ENCODE assay signal across 8 cellular contexts in genomic region chr2:102141915-102142828, GRCh38. TPM values are rescaled to one million over a fixed set of nuclear protein-coding genes. Genes with fewer than 3 reads are reported as not detected.
DNase-seq lines count a peak whose midpoint lies in the region; ATAC-seq and TF ChIP-seq lines count a peak whose summit lies in the region.

Gene IL1R1 (plus strand): TSS chr2:102142746. CDS start chr2:102157725, 14,979 bp downstream.

- peak within 1 kb of the TSS; percentile 85 for H3K18ac ChIP-seq in mesendoderm (ENCODE audit: low read length)

- peak within 1 kb of the TSS; percentile 7 for H3K4me3 ChIP-seq in mesendoderm (ENCODE audit: low read length)
- H3K4me3 ChIP-seq in transverse colon, result peak within 1 kb of the TSS; percentile 49 to 71 (median 58)

- peak within 1 kb of the TSS; percentile 67 for H3K56ac ChIP-seq in mesendoderm (ENCODE audit: low read length)

- no CpG with 5 or more reads among the region's 68 CpGs for WGBS in mesendoderm (ENCODE audit: extremely low coverage, insufficient coverage, low lambda C conversion rate)
- WGBS in transverse colon (ENCODE audit: low coverage in 1 of 2), 2 donors, result 13 to 43% methylated on average over 6 to 51 of the region's 68 CpGs

- no peak within 1 kb of the TSS for H3K4ac ChIP-seq in mesendoderm (ENCODE audit: low read depth, low read length)

- no peak within 1 kb of the TSS for H2BK120ac ChIP-seq in mesendoderm (ENCODE audit: low read depth, low read length)

- no peak for TF ChIP-seq CTCF in transverse colon (IDR thresholded peaks at IDR 0.05)

- H3K9me3 Mint-ChIP-seq in activated CD8-positive, alpha-beta memory T cell treated with anti-CD3 and anti-CD28 coated beads, Interleukin-2, amount 10 ng/mL, durations not matched to agents 7 days and 5 days (ENCODE audit: low read depth), result peaks cover 22% of the 10 kb centered on the region

- no peak within 1 kb of the TSS for H2AK5ac ChIP-seq in mesendoderm (ENCODE audit: low read length)

- DNase-seq in activated CD8-positive, alpha-beta memory T cell treated with anti-CD3 and anti-CD28 coated beads, Interleukin-2, amount 10 ng/mL, durations not matched to agents 7 days and 5 days, result no peak
- no peak for DNase-seq in activated CD8-positive, alpha-beta memory T cell treated with anti-CD3 and anti-CD28 coated beads, Interleukin-2, amount 50 U/mL, for 4 hours
- peak; percentile 35 for DNase-seq in T1000 (lab: John Stamatoyannopoulos, UW)
- DNase-seq in epithelial cell of prostate (ENCODE audit: low read depth, low spot score), result no peak
- DNase-seq in mesendoderm, result peak; percentile 56
- DNase-seq in transverse colon, result peak; percentile 81

- no peak within 1 kb of the TSS for H2BK15ac ChIP-seq in mesendoderm (replicated peaks; ENCODE audit: low read depth)

- TF ChIP-seq POLR2A in transverse colon (IDR thresholded peaks at IDR 0.05), result peak; percentile 75

- H3K4me1 ChIP-seq in mesendoderm (ENCODE audit: control insufficient read depth, low read depth, low read length) (no peaks in the 10 kb centered on the region), transverse colon (peaks cover 0 to 6% (median 3%) of the 10 kb centered on the region in 4 donors)

- H3K79me2 ChIP-seq in mesendoderm (ENCODE audit: control insufficient read depth, insufficient read depth, low read length), result no peaks in the 10 kb centered on the region

- no peaks in the 10 kb centered on the region for H3K27me3 ChIP-seq in mesendoderm (ENCODE audit: insufficient read depth, low read length, poor library complexity)
- H3K27me3 ChIP-seq in transverse colon, result no peaks in the 10 kb centered on the region

- H3K27me3 Mint-ChIP-seq in activated CD8-positive, alpha-beta memory T cell treated with anti-CD3 and anti-CD28 coated beads, Interleukin-2, amount 10 ng/mL, durations not matched to agents 7 days and 5 days, result peaks cover 33% of the 10 kb centered on the region

- H4K5ac ChIP-seq in mesendoderm (ENCODE audit: low read length), result no peak within 1 kb of the TSS

- H3K9me3 ChIP-seq in transverse colon, result peaks cover 0 to 8% of the 10 kb centered on the region in 2 donors

- H3K4me2 ChIP-seq in mesendoderm (ENCODE audit: low read length), result peak within 1 kb of the TSS; percentile 58

- in situ Hi-C loops in transverse colon (cut with MboI; ENCODE audit: low pct_ligation_motif_present in 1 of 4, low pct_unique_long_range_greater_than_20kb in 1 of 4, low sequenced_read_pairs in 3 of 4), result loop anchor here in 1 of 4 donors (10.0 kb wide), 1 partner anchor 117 kb away; no protein-coding TSS in a partner anchor

- H3K23ac ChIP-seq in mesendoderm (ENCODE audit: low read length), result no peak within 1 kb of the TSS

- H3K36me3 Mint-ChIP-seq in activated CD8-positive, alpha-beta memory T cell treated with anti-CD3 and anti-CD28 coated beads, Interleukin-2, amount 10 ng/mL, durations not matched to agents 7 days and 5 days, result peaks cover 22% of the 10 kb centered on the region

- intact Hi-C loops in transverse colon (cut with DNase I; ENCODE audit: low total_unique reads), result loop anchor here (5.0 to 10.0 kb wide), 2 partner anchors 80 to 257 kb away; no protein-coding TSS in a partner anchor

- TF ChIP-seq EP300 in transverse colon (IDR thresholded peaks at IDR 0.05; ENCODE audit: low read depth), result no peak

- peaks cover 15% of the 10 kb centered on the region for H3K4me1 Mint-ChIP-seq in activated CD8-positive, alpha-beta memory T cell treated with anti-CD3 and anti-CD28 coated beads, Interleukin-2, amount 10 ng/mL, durations not matched to agents 7 days and 5 days

- CTCF ChIA-PET in activated CD8-positive, alpha-beta memory T cell treated with anti-CD3 and anti-CD28 coated beads, Interleukin-2, amount 10 ng/mL, durations not matched to agents 7 days and 5 days (lab: Charles Lee), result interaction anchor here (0.6 to 1.0 kb wide), 2 partner anchors 18 to 122 kb away, joined by 3 read pairs; no protein-coding TSS in a partner anchor

- H3K79me1 ChIP-seq in mesendoderm (ENCODE audit: low read length), result no peaks in the 10 kb centered on the region

- H3K4me3 Mint-ChIP-seq in activated CD8-positive, alpha-beta memory T cell treated with anti-CD3 and anti-CD28 coated beads, Interleukin-2, amount 10 ng/mL, durations not matched to agents 7 days and 5 days, result peak within 1 kb of the TSS; percentile 11

- no peak within 1 kb of the TSS for H4K8ac ChIP-seq in mesendoderm (ENCODE audit: low read depth, low read length)

- no peak within 1 kb of the TSS for H2BK5ac ChIP-seq in mesendoderm (ENCODE audit: low read length)

- peak within 1 kb of the TSS; percentile 57 for H3K9ac ChIP-seq in mesendoderm (ENCODE audit: low read length)

- H3K27ac ChIP-seq in epithelial cell of prostate (peak within 1 kb of the TSS; percentile 47), mesendoderm (ENCODE audit: low read depth, low read length) (no peak within 1 kb of the TSS), transverse colon (peak within 1 kb of the TSS; percentile 88 to 93 (median 92))

- H3K36me3 ChIP-seq in mesendoderm (ENCODE audit: control insufficient read depth, insufficient read depth, low read length), result no peaks in the 10 kb centered on the region
- no peaks in the 10 kb centered on the region for H3K36me3 ChIP-seq in transverse colon

- ATAC-seq in activated CD8-positive, alpha-beta memory T cell treated with anti-CD3 and anti-CD28 coated beads, Interleukin-2, amount 10 ng/mL, durations not matched to agents 7 days and 5 days, result no peak
- no peak for ATAC-seq in GM21723 (IDR thresholded peaks at IDR 0.05; ENCODE audit: unreplicated experiment)
- ATAC-seq in HG03521 (IDR thresholded peaks at IDR 0.05; ENCODE audit: unreplicated experiment), result no peak

- H3K27ac Mint-ChIP-seq in activated CD8-positive, alpha-beta memory T cell treated with anti-CD3 and anti-CD28 coated beads, Interleukin-2, amount 10 ng/mL, durations not matched to agents 7 days and 5 days, result no peak within 1 kb of the TSS

RNA-seq across cellular contexts. Expression of gene IL1R1, which starts in this region (rescaled TPM):
- under 1 TPM; 0.40 to 0.41 TPM for total RNA-seq in activated CD8-positive, alpha-beta memory T cell treated with anti-CD3 and anti-CD28 coated beads, Interleukin-2, amount 10 ng/mL, durations not matched to agents 7 days and 5 days
- polyA plus RNA-seq in mesendoderm (2013, experiment 1 of 2), result 0.77 TPM
- 0.52 TPM for polyA plus RNA-seq in mesendoderm (2013, experiment 2 of 2)
- 10 to 100 TPM; 20.2 to 58.0 (median 36.2) TPM for total RNA-seq in transverse colon

Comparison
In these comparisons a context has a peak if more than half of its experiments do, and no peak if none do; other contexts are left out.
1. RNA of gene IL1R1 (total RNA-seq): 20.2 to 58.0 TPM in transverse colon; 0.40 to 0.41 TPM in activated CD8-positive, alpha-beta memory T cell treated with anti-CD3 and anti-CD28 coated beads, Interleukin-2, amount 10 ng/mL, durations not matched to agents 7 days and 5 days; every median in the first group is over 10 times any median in the second.
2. DNase-seq: peak in T1000 (single experiment), mesendoderm (single experiment) and transverse colon (single experiment); none in activated CD8-positive, alpha-beta memory T cell treated with anti-CD3 and anti-CD28 coated beads, Interleukin-2, amount 10 ng/mL, durations not matched to agents 7 days and 5 days (single experiment), activated CD8-positive, alpha-beta memory T cell treated with anti-CD3 and anti-CD28 coated beads, Interleukin-2, amount 50 U/mL, for 4 hours (single experiment) and epithelial cell of prostate (single experiment).